In the genomic region with DNA sequence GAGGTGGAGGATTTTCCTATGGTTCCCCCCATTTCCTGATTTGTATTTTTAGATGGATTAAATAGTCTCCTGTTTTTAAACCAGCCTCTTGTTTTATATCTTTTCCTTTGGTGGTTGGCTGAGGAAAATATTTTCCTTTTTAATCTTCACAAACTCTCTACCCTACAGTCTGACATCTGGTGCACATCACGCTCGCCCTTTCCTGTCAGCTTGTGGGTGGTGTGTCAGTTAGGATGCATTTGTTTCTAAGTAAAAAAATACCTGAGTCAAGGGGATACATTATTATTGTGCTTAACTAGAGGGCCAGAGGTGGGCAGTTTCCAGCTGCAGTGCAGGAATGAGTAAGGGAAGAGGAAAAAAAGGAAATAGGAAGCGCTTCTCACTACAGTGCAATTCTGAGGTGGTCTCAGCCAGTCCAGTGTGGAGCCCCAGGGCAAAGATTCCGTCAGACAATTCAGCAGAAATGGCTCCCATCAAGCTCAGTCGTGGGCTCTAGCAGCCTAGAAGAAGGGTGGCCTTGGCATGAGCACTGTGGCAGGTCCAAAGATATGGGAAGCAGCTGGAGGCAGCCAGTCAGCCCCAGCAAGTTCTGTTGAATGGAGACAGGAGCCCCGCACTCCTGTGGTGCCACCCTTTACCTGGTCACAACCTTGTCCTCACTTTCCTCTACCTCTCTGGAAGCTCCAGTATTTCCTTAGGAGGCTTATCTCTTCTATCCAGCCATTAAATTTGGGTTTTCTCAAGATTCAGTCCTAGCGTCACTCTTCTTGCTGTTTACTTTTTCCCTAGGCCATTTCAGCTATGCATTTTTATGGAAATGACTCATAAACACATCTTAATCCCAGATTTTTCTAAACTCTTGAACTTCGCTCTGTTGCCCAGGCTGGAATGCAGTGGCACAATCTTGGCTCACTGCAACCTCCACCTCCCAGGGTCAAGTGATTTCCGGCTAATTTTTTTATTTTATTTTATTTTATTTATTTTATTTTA, we compare ENCODE assay signal across 15 cellular contexts. TPM values are rescaled to one million over a fixed set of nuclear protein-coding genes. Genes with fewer than 3 reads are reported as not detected.
DNase-seq lines count a peak whose midpoint lies in the region; ATAC-seq and TF ChIP-seq lines count a peak whose summit lies in the region.
"Had no signal": no experiment of that assay in that cellular context is flagged by ENCODE, and none has a peak within 500 bp of the region (broad histone marks: within the 10 kb centered on the region; RNA-seq: fewer than 3 reads in every experiment).

No MANE protein-coding gene starts in this region.

- intact Hi-C loops in aorta (cut with DNase I) (loop anchor here in 1 of 2 donors (10.0 kb wide), 1 partner anchor 145 kb away; no protein-coding TSS in a partner anchor), lower leg skin (cut with DNase I; ENCODE audit: low total_unique reads) (loop anchor here (10.0 kb wide), 1 partner anchor 165 kb away; no protein-coding TSS in a partner anchor)

- H3K27me3 ChIP-seq in osteoblast (ENCODE audit: insufficient read depth, low read length), result no peaks in the 10 kb centered on the region
- no peaks in the 10 kb centered on the region for H3K27me3 ChIP-seq in aorta (ENCODE audit: control insufficient read depth in 1 of 2, insufficient read depth in 2 of 2, low read length in 1 of 2)

- H3K36me3 ChIP-seq in osteoblast (ENCODE audit: insufficient read depth, low read length), result peaks cover 64% of the 10 kb centered on the region
- H3K36me3 ChIP-seq in aorta (ENCODE audit: control insufficient read depth in 1 of 2, insufficient read depth in 2 of 2, low read length in 1 of 2), result peaks cover 0 to 2% of the 10 kb centered on the region in 2 donors

- H3K9me3 ChIP-seq in osteoblast (ENCODE audit: low read depth, low read length), result no peaks in the 10 kb centered on the region
- H3K9me3 ChIP-seq in aorta (ENCODE audit: control insufficient read depth, low read length), result no peaks in the 10 kb centered on the region

- H3K27ac ChIP-seq in coronary artery (peak overlapping the region; percentile 47 to 68), osteoblast (ENCODE audit: low read depth, low read length) (peak overlapping the region; percentile 88), aorta (ENCODE audit: low read depth in 1 of 2, low read length in 2 of 2) (peak overlapping the region in 1 of 2 donors; percentile 16)

- TF ChIP-seq CTCF in coronary artery (IDR thresholded peaks at IDR 0.05), result no peak
- TF ChIP-seq CTCF in osteoblast (IDR thresholded peaks at IDR 0.05; ENCODE audit: extremely low read depth, low read depth, low read length), result no peak
- TF ChIP-seq CTCF in lower leg skin (IDR thresholded peaks at IDR 0.05), result no peak

- H3K4me1 ChIP-seq in osteoblast (ENCODE audit: insufficient read depth, low read length) (peaks cover 42% of the 10 kb centered on the region), aorta (ENCODE audit: control insufficient read depth in 1 of 2, insufficient read depth in 2 of 2, low read length in 2 of 2) (no peaks in the 10 kb centered on the region)

- H3K4me3 ChIP-seq in coronary artery (no peak overlapping the region), osteoblast (ENCODE audit: insufficient read depth, low read length) (no peak overlapping the region), aorta (ENCODE audit: low read length in 2 of 2) (no peak overlapping the region), lower leg skin (ENCODE audit: low read depth, poor library complexity, severe bottlenecking) (no peak overlapping the region)
- H3K4me3 ChIP-seq: GM23338 had no signal

- WGBS in aorta, 2 donors, result 66 to 70% methylated on average over 9 of the region's 9 CpGs
- 83 to 85% methylated on average over 9 of the region's 9 CpGs for WGBS in lower leg skin, 2 donors

- H3K79me2 ChIP-seq in osteoblast (ENCODE audit: insufficient read depth, low read length), result no peaks in the 10 kb centered on the region

- peak; percentile 41 for DNase-seq in AG20443 (ENCODE audit: low spot score)
- peak; percentile 3 for DNase-seq in LoVo (ENCODE audit: low spot score)
- DNase-seq in coronary artery (ENCODE audit: low spot score), result no peak
- peak; percentile 78 for DNase-seq in osteoblast (ENCODE audit: insufficient read length, low spot score, missing footprints)
- no peak for DNase-seq in aorta
- DNase-seq in NCI-H526 (lab: John Stamatoyannopoulos, UW), result no peak
- DNase-seq in lower leg skin (ENCODE audit: low spot score in 2 of 2), result no peak
- DNase-seq: COR-L47, NCI-H1092 treated with DMSO at 0.1 percent for 48 hours had no signal

- no peaks in the 10 kb centered on the region for H4K20me1 ChIP-seq in osteoblast (ENCODE audit: insufficient read depth, low read length)

- TF ChIP-seq POLR2A in lower leg skin (IDR thresholded peaks at IDR 0.05), result no peak

- ATAC-seq in aorta (ENCODE audit: low FRiP score) (no peak), HG03520 (IDR thresholded peaks at IDR 0.05; ENCODE audit: unreplicated experiment) (no peak)

- peak overlapping the region; percentile 52 for H3K4me2 ChIP-seq in osteoblast (ENCODE audit: insufficient read depth, low read length)
- H3K4me2 ChIP-seq: GM23338 had no signal

- H2AFZ ChIP-seq in osteoblast (ENCODE audit: low read length), result no peak overlapping the region
- H2AFZ ChIP-seq: GM23338 had no signal

RNA-seq across cellular contexts. Expression of a gene that starts 18.5 kb away (rescaled TPM):
- not detected in 2 replicates for total RNA-seq in osteoblast
- 1 to 10 TPM in 1 of 2 donors, not detected in 1; 1.7 TPM for total RNA-seq in aorta
- 1 to 10 TPM; 2.3 to 8.1 TPM for polyA plus RNA-seq in aorta
- total RNA-seq in lower leg skin, result not detected
- total RNA-seq: activated CD8-positive, alpha-beta memory T cell treated with anti-CD3 and anti-CD28 coated beads, Interleukin-2, amount 10 ng/mL, durations not matched to agents 7 days and 5 days; GM23338; NCI-H460; pulmonary artery endothelial cell had no signal

RNA-seq across cellular contexts. Expression of a gene that starts 33.5 kb away (rescaled TPM):
- total RNA-seq in osteoblast (34.8 and 36.9 TPM in 2 replicates), aorta (10 to 100 TPM; 27.4 to 37.0 TPM), lower leg skin (100 to 1,000 TPM in 1 of 4 donors, 10 to 100 TPM in 3; 45.6 to 160 (median 67.9) TPM)
- polyA plus RNA-seq in aorta, result 10 to 100 TPM; 33.6 to 37.0 TPM

RNA-seq across cellular contexts. Expression of a gene that starts 37.6 kb away (rescaled TPM):
- total RNA-seq in osteoblast (23.9 and 30.9 TPM in 2 replicates), aorta (10 to 100 TPM; 22.8 to 35.2 TPM), lower leg skin (10 to 100 TPM; 15.1 to 41.1 (median 19.0) TPM)
- polyA plus RNA-seq in aorta, result 10 to 100 TPM; 15.5 to 19.9 TPM

RNA-seq across cellular contexts. Expression of a gene that starts 44.7 kb away (rescaled TPM):
- total RNA-seq in osteoblast (not detected in 2 replicates), aorta (1 to 10 TPM; 2.1 to 8.0 TPM), lower leg skin (1 to 10 TPM in 2 of 4 donors, under 1 TPM in 1, not detected in 1; 0.42 to 3.6 (median 1.3) TPM)
- under 1 TPM in 1 of 2 donors, not detected in 1; 0.43 TPM for polyA plus RNA-seq in aorta
- total RNA-seq: GM23338, NCI-H460, pulmonary artery endothelial cell, temporal lobe had no signal
- polyA plus RNA-seq: GM23338 had no signal

RNA-seq across cellular contexts. Expression of a gene that starts 47.0 kb away (rescaled TPM):
- 17.7 and 20.6 TPM in 2 replicates for total RNA-seq in osteoblast
- 10 to 100 TPM; 13.9 to 19.2 TPM for total RNA-seq in aorta
- 10 to 100 TPM; 17.8 to 27.8 TPM for polyA plus RNA-seq in aorta
- 10 to 100 TPM in 2 of 4 donors, 1 to 10 TPM in 2; 5.8 to 13.7 (median 9.5) TPM for total RNA-seq in lower leg skin

Comparison
In these comparisons a context has a peak if more than half of its experiments do, and no peak if none do; other contexts are left out.
1. DNase-seq: peak in AG20443 (single experiment), LoVo (single experiment) and osteoblast (single experiment); none in coronary artery (single experiment), aorta (0 of 2), NCI-H526 (0 of 2) and lower leg skin (0 of 2).